ENCODE assay signal across 34 cellular contexts in the genomic region with DNA sequence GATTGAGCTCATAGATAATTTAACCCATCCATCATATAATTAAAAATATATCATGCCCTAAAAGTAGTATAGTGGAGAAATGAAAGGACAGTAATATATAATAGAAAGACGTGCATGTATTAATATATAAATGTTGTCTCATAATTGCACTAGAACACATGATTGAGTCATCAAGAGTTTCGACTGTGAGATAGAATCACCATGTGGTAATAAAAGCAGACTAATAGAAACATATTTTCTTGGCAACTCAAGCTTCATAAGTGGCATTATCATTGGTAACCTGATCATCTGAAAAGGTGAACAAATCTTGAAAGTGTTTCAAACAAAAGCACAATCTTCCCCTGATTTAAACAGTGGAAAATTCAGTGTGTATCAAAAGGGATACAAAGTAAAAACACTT.
"Had no signal": no experiment of that assay in that cellular context is flagged by ENCODE, and none has a peak within 500 bp of the region (broad histone marks: within the 10 kb centered on the region; RNA-seq: fewer than 3 reads in every experiment).

No MANE protein-coding gene starts in this region.

- H3K4me1 Mint-ChIP-seq: activated B cell treated with CpG ODN at 0.5 μM for 24 hours; activated CD4-positive, alpha-beta T cell treated with anti-CD3 and anti-CD28 coated beads, Interleukin-2, amount 10 ng/mL, durations not matched to agents 24 days and 14 days; activated naive CD4-positive, alpha-beta T cell treated with anti-CD3 and anti-CD28 coated beads, Interleukin-2, amount 10 ng/mL, durations not matched to agents 7 days and 5 days; activated naive CD4-positive, alpha-beta T cell treated with anti-CD3 and anti-CD28 coated beads, Interleukin-2, amount 50 U/mL, for 24 hours; activated naive CD8-positive, alpha-beta T cell treated with anti-CD3 and anti-CD28 coated beads, Interleukin-2, amount 10 ng/mL, durations not matched to agents 7 days and 5 days; activated naive CD8-positive, alpha-beta T cell treated with anti-CD3 and anti-CD28 coated beads, Interleukin-2, amount 50 U/mL, for 24 hours; activated T-helper 17 cell treated with anti-CD3 and anti-CD28 coated beads, Interleukin-2, amount 50 U/mL, for 72 hours had no signal

- H3K27ac ChIP-seq: body of pancreas, brain microvascular endothelial cell, VCaP had no signal

- H3K27me3 ChIP-seq: body of pancreas, brain microvascular endothelial cell had no signal

- FAIRE-seq: astrocyte, TTC549 had no signal

- H3K9me3 Mint-ChIP-seq: activated B cell treated with CpG ODN at 0.5 μM for 24 hours; activated CD4-positive, alpha-beta memory T cell treated with anti-CD3 and anti-CD28 coated beads for 36 hours; activated CD4-positive, alpha-beta T cell treated with anti-CD3 and anti-CD28 coated beads, Interleukin-2, amount 10 ng/mL, durations not matched to agents 24 days and 14 days; activated CD8-positive, alpha-beta T cell treated with anti-CD3 and anti-CD28 coated beads for 36 hours; activated naive CD4-positive, alpha-beta T cell treated with anti-CD3 and anti-CD28 coated beads, Interleukin-2, amount 10 ng/mL, durations not matched to agents 7 days and 5 days; activated naive CD4-positive, alpha-beta T cell treated with anti-CD3 and anti-CD28 coated beads, Interleukin-2, amount 50 U/mL, for 24 hours; activated naive CD8-positive, alpha-beta T cell treated with anti-CD3 and anti-CD28 coated beads, Interleukin-2, amount 10 ng/mL, durations not matched to agents 7 days and 5 days; activated naive CD8-positive, alpha-beta T cell treated with anti-CD3 and anti-CD28 coated beads, Interleukin-2, amount 50 U/mL, for 24 hours; activated T-cell treated with anti-CD3 and anti-CD28 coated beads, Interleukin-2, amount 50 U/mL, for 4 hours; activated T-cell treated with anti-CD3 and anti-CD28 coated beads, Interleukin-2, amount 50 U/mL, for 72 hours; activated T-helper 1 cell treated with anti-CD3 and anti-CD28 coated beads, Interleukin-12 subunit alpha, Interleukin-12 subunit beta, Interleukin-2, Interleukin-4 antibody, amounts not matched to agents 30 ng/mL and 10 ng/mL and 1 ng/mL, durations not matched to agents 14 hours and 24 hours and 36 hours; activated T-helper 17 cell treated with anti-CD3 and anti-CD28 coated beads, Interleukin-2, amount 50 U/mL, for 72 hours; T-helper 1 cell treated with Interleukin-12 subunit alpha and Interleukin-12 subunit beta and Interleukin-4 antibody, amounts not matched to agents 30 μg/mL and 1 μg/mL, for 36 hours; T-helper 2 cell treated with Interferon-gamma antibody and Interleukin-4, amounts not matched to agents 5 μg/mL and 100 μg/mL, for 36 hours had no signal

- H3K27me3 Mint-ChIP-seq: activated CD4-positive, alpha-beta memory T cell treated with anti-CD3 and anti-CD28 coated beads for 36 hours; activated naive CD4-positive, alpha-beta T cell treated with anti-CD3 and anti-CD28 coated beads, Interleukin-2, amount 10 ng/mL, durations not matched to agents 7 days and 5 days; activated naive CD8-positive, alpha-beta T cell had no signal

- H3K36me3 Mint-ChIP-seq: activated CD4-positive, alpha-beta memory T cell treated with anti-CD3 and anti-CD28 coated beads for 36 hours; activated naive CD4-positive, alpha-beta T cell treated with anti-CD3 and anti-CD28 coated beads, Interleukin-2, amount 10 ng/mL, durations not matched to agents 7 days and 5 days; activated naive CD4-positive, alpha-beta T cell treated with anti-CD3 and anti-CD28 coated beads, Interleukin-2, amount 50 U/mL, for 24 hours; activated naive CD8-positive, alpha-beta T cell; activated naive CD8-positive, alpha-beta T cell treated with anti-CD3 and anti-CD28 coated beads, Interleukin-2, amount 10 ng/mL, durations not matched to agents 7 days and 5 days had no signal

- DNase-seq: activated B cell treated with CpG ODN at 0.5 μM for 24 hours; activated CD4-positive, alpha-beta memory T cell treated with anti-CD3 and anti-CD28 coated beads for 36 hours; activated CD4-positive, alpha-beta T cell treated with anti-CD3 and anti-CD28 coated beads for 4 hours; activated CD4-positive, alpha-beta T cell treated with anti-CD3 and anti-CD28 coated beads, Interleukin-2, amount 10 ng/mL, durations not matched to agents 24 days and 14 days; activated CD4-positive, alpha-beta T cell treated with anti-CD3 and anti-CD28 coated beads, Interleukin-2, amount 50 U/mL, for 1 hour; activated CD4-positive, alpha-beta T cell treated with anti-CD3 and anti-CD28 coated beads, Interleukin-2, amount 50 U/mL, for 4 hours; activated CD4-positive, CD25-positive, alpha-beta regulatory T cell treated with anti-CD3 and anti-CD28 coated beads, Interleukin-2, amount 50 U/mL, for 72 hours; activated CD8-positive, alpha-beta memory T cell treated with anti-CD3 and anti-CD28 coated beads, Interleukin-2, amount 50 U/mL, for 4 hours; activated CD8-positive, alpha-beta T cell treated with anti-CD3 and anti-CD28 coated beads for 36 hours; activated gamma-delta T cell; activated naive CD4-positive, alpha-beta T cell treated with anti-CD3 and anti-CD28 coated beads, Interleukin-2, amount 10 ng/mL, durations not matched to agents 7 days and 5 days; activated naive CD4-positive, alpha-beta T cell treated with Interleukin-2 at 50 U/mL for 16 hours; activated naive CD8-positive, alpha-beta T cell treated with anti-CD3 and anti-CD28 coated beads, Interleukin-2, amount 10 ng/mL, durations not matched to agents 7 days and 5 days; activated naive CD8-positive, alpha-beta T cell treated with anti-CD3 and anti-CD28 coated beads, Interleukin-2, amount 50 U/mL, for 24 hours; activated T-cell treated with anti-CD3 and anti-CD28 coated beads for 4 hours; activated T-cell treated with anti-CD3 and anti-CD28 coated beads, Interleukin-2, amount 50 U/mL, for 1 hour; activated T-cell treated with anti-CD3 and anti-CD28 coated beads, Interleukin-2, amount 50 U/mL, for 4 hours; activated T-cell treated with anti-CD3 and anti-CD28 coated beads, Interleukin-2, amount 50 U/mL, for 72 hours; aorta; body of pancreas; brain microvascular endothelial cell; central memory CD4-positive, alpha-beta T cell; T-helper 1 cell; T-helper 2 cell; T-helper 9 cell had no signal

- H3K4me3 ChIP-seq: body of pancreas had no signal

- H3K27ac Mint-ChIP-seq: activated B cell treated with CpG ODN at 0.5 μM for 24 hours; activated CD4-positive, alpha-beta memory T cell treated with anti-CD3 and anti-CD28 coated beads for 36 hours; activated CD4-positive, alpha-beta T cell treated with anti-CD3 and anti-CD28 coated beads, Interleukin-2, amount 10 ng/mL, durations not matched to agents 24 days and 14 days; activated CD8-positive, alpha-beta T cell treated with anti-CD3 and anti-CD28 coated beads for 36 hours; activated naive CD4-positive, alpha-beta T cell treated with anti-CD3 and anti-CD28 coated beads, Interleukin-2, amount 10 ng/mL, durations not matched to agents 7 days and 5 days; activated naive CD4-positive, alpha-beta T cell treated with anti-CD3 and anti-CD28 coated beads, Interleukin-2, amount 50 U/mL, for 24 hours; activated naive CD8-positive, alpha-beta T cell; activated naive CD8-positive, alpha-beta T cell treated with anti-CD3 and anti-CD28 coated beads, Interleukin-2, amount 10 ng/mL, durations not matched to agents 7 days and 5 days; activated naive CD8-positive, alpha-beta T cell treated with anti-CD3 and anti-CD28 coated beads, Interleukin-2, amount 50 U/mL, for 24 hours; activated T-cell treated with anti-CD3 and anti-CD28 coated beads, Interleukin-2, amount 50 U/mL, for 72 hours; activated T-helper 1 cell treated with anti-CD3 and anti-CD28 coated beads, Interleukin-12 subunit alpha, Interleukin-12 subunit beta, Interleukin-2, Interleukin-4 antibody, amounts not matched to agents 30 ng/mL and 10 ng/mL and 1 ng/mL, durations not matched to agents 14 hours and 24 hours and 36 hours; activated T-helper 17 cell treated with anti-CD3 and anti-CD28 coated beads, Interleukin-2, amount 50 U/mL, for 72 hours; T-helper 1 cell treated with Interleukin-12 subunit alpha and Interleukin-12 subunit beta and Interleukin-4 antibody, amounts not matched to agents 30 μg/mL and 1 μg/mL, for 36 hours; T-helper 2 cell treated with Interferon-gamma antibody and Interleukin-4, amounts not matched to agents 5 μg/mL and 100 μg/mL, for 36 hours had no signal

- H3K4me3 Mint-ChIP-seq: activated B cell treated with CpG ODN at 0.5 μM for 24 hours; activated CD4-positive, alpha-beta memory T cell treated with anti-CD3 and anti-CD28 coated beads for 36 hours; activated CD4-positive, alpha-beta T cell treated with anti-CD3 and anti-CD28 coated beads, Interleukin-2, amount 10 ng/mL, durations not matched to agents 24 days and 14 days; activated CD8-positive, alpha-beta T cell treated with anti-CD3 and anti-CD28 coated beads for 36 hours; activated naive CD4-positive, alpha-beta T cell treated with anti-CD3 and anti-CD28 coated beads, Interleukin-2, amount 10 ng/mL, durations not matched to agents 7 days and 5 days; activated naive CD4-positive, alpha-beta T cell treated with anti-CD3 and anti-CD28 coated beads, Interleukin-2, amount 50 U/mL, for 24 hours; activated naive CD8-positive, alpha-beta T cell; activated naive CD8-positive, alpha-beta T cell treated with anti-CD3 and anti-CD28 coated beads, Interleukin-2, amount 10 ng/mL, durations not matched to agents 7 days and 5 days; activated naive CD8-positive, alpha-beta T cell treated with anti-CD3 and anti-CD28 coated beads, Interleukin-2, amount 50 U/mL, for 24 hours; activated T-cell treated with anti-CD3 and anti-CD28 coated beads, Interleukin-2, amount 50 U/mL, for 4 hours; activated T-cell treated with anti-CD3 and anti-CD28 coated beads, Interleukin-2, amount 50 U/mL, for 72 hours; activated T-helper 1 cell treated with anti-CD3 and anti-CD28 coated beads, Interleukin-12 subunit alpha, Interleukin-12 subunit beta, Interleukin-2, Interleukin-4 antibody, amounts not matched to agents 30 ng/mL and 10 ng/mL and 1 ng/mL, durations not matched to agents 14 hours and 24 hours and 36 hours; activated T-helper 17 cell treated with anti-CD3 and anti-CD28 coated beads, Interleukin-2, amount 50 U/mL, for 72 hours; T-helper 1 cell treated with Interleukin-12 subunit alpha and Interleukin-12 subunit beta and Interleukin-4 antibody, amounts not matched to agents 30 μg/mL and 1 μg/mL, for 36 hours; T-helper 2 cell treated with Interferon-gamma antibody and Interleukin-4, amounts not matched to agents 5 μg/mL and 100 μg/mL, for 36 hours had no signal

- H3K9me3 ChIP-seq: body of pancreas had no signal

- H3K36me3 ChIP-seq: brain microvascular endothelial cell had no signal
